25 cellular contexts compared by ENCODE assay signal in the genomic region with DNA sequence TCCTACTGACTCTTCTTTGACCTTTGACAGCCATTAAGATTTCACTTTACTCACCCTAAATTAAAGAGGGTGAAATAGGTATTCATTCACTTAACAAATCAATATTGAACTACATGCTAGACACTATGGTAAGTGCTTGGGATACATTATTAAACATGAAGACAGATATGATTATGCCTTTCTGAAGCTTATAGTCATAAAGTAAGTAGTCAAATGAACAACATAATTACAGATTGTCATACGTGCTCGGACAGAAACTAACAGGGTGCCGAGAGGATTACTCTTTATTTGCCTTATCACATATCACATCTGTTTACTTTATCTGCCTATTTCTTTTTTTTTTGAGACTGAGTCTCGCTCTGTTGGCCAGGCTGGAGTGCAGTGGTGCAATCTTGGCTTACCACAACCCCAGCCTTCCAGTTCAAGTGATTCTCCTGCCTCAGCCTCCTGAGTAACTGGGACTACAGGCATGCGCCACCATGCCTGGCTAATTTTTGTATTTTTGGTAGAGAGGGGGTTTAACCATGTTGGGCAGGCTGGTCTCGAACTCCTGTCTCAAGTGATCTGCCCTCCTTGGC.
"Had no signal": no experiment of that assay in that cellular context is flagged by ENCODE, and none has a peak within 500 bp of the region (broad histone marks: within the 10 kb centered on the region; RNA-seq: fewer than 3 reads in every experiment).

No MANE protein-coding gene starts in this region.

- H3K27me3 ChIP-seq: ascending aorta, breast epithelium, cardiac muscle cell, dorsolateral prefrontal cortex had no signal

- H3K36me3 ChIP-seq: ascending aorta, breast epithelium, cardiac muscle cell had no signal

- H3K27ac Mint-ChIP-seq: activated CD4-positive, alpha-beta memory T cell treated with anti-CD3 and anti-CD28 coated beads, Interleukin-2, amount 10 ng/mL, durations not matched to agents 7 days and 5 days; activated CD4-positive, alpha-beta T cell treated with anti-CD3 and anti-CD28 coated beads, Interleukin-2, amount 10 ng/mL, durations not matched to agents 24 days and 14 days; activated naive CD4-positive, alpha-beta T cell treated with anti-CD3 and anti-CD28 coated beads, Interleukin-2, amount 50 U/mL, for 24 hours; activated naive CD8-positive, alpha-beta T cell treated with anti-CD3 and anti-CD28 coated beads for 36 hours; activated T-helper 2 cell treated with anti-CD3 and anti-CD28 coated beads, Interferon-gamma antibody, Interleukin-2, Interleukin-4, amounts not matched to agents 10 μg/mL and 5 μg/mL and 100 μg/mL, durations not matched to agents 14 hours and 24 hours and 36 hours; dendritic cell treated with granulocyte-macrophage colony-stimulating factor and Interleukin-4, amounts not matched to agents 40 ng/mL and 50 ng/mL, for 4 days; endodermal cell had no signal

- DNase-seq: activated CD4-positive, alpha-beta memory T cell treated with anti-CD3 and anti-CD28 coated beads, Interleukin-2, amount 10 ng/mL, durations not matched to agents 7 days and 5 days; activated CD4-positive, alpha-beta T cell treated with anti-CD3 and anti-CD28 coated beads, Interleukin-2, amount 10 ng/mL, durations not matched to agents 24 days and 14 days; activated CD4-positive, alpha-beta T cell treated with anti-CD3 and anti-CD28 coated beads, Interleukin-2, amount 50 U/mL, for 4 hours; activated CD4-positive, CD25-positive, alpha-beta regulatory T cell; activated CD8-positive, alpha-beta memory T cell treated with anti-CD3 and anti-CD28 coated beads, Interleukin-2, amount 50 U/mL, for 48 hours; activated effector memory CD4-positive, alpha-beta T cell treated with anti-CD3 and anti-CD28 coated beads, Interleukin-2, amount 50 U/mL, for 16 hours; activated naive CD4-positive, alpha-beta T cell treated with anti-CD3 and anti-CD28 coated beads for 36 hours; activated naive CD8-positive, alpha-beta T cell treated with anti-CD3 and anti-CD28 coated beads for 36 hours; activated T-cell treated with anti-CD3 and anti-CD28 coated beads for 4 hours; central memory CD4-positive, alpha-beta T cell; cerebellar nuclear complex; dorsolateral prefrontal cortex; effector memory CD4-positive, alpha-beta T cell; endodermal cell; foreskin fibroblast; head of caudate nucleus; hippocampal formation had no signal

- H3K27ac ChIP-seq: ascending aorta, breast epithelium, cardiac muscle cell, coronary artery, dorsolateral prefrontal cortex had no signal

- H3K4me1 ChIP-seq: breast epithelium had no signal

- H3K27me3 Mint-ChIP-seq: activated naive CD4-positive, alpha-beta T cell treated with anti-CD3 and anti-CD28 coated beads, Interleukin-2, amount 50 U/mL, for 24 hours; activated naive CD8-positive, alpha-beta T cell treated with anti-CD3 and anti-CD28 coated beads for 36 hours; dendritic cell treated with granulocyte-macrophage colony-stimulating factor and Interleukin-4, amounts not matched to agents 40 ng/mL and 50 ng/mL, for 4 days had no signal

- H3K9me3 Mint-ChIP-seq: activated CD4-positive, alpha-beta memory T cell treated with anti-CD3 and anti-CD28 coated beads, Interleukin-2, amount 10 ng/mL, durations not matched to agents 7 days and 5 days; activated naive CD4-positive, alpha-beta T cell treated with anti-CD3 and anti-CD28 coated beads for 36 hours; activated naive CD4-positive, alpha-beta T cell treated with anti-CD3 and anti-CD28 coated beads, Interleukin-2, amount 50 U/mL, for 24 hours; activated naive CD8-positive, alpha-beta T cell treated with anti-CD3 and anti-CD28 coated beads for 36 hours; activated T-helper 2 cell treated with anti-CD3 and anti-CD28 coated beads, Interferon-gamma antibody, Interleukin-2, Interleukin-4, amounts not matched to agents 10 μg/mL and 5 μg/mL and 100 μg/mL, durations not matched to agents 14 hours and 24 hours and 36 hours; dendritic cell treated with granulocyte-macrophage colony-stimulating factor and Interleukin-4, amounts not matched to agents 40 ng/mL and 50 ng/mL, for 4 days; endodermal cell had no signal

- H3K4me3 ChIP-seq: ascending aorta, breast epithelium, cardiac muscle cell, coronary artery, dorsolateral prefrontal cortex had no signal

- ATAC-seq: esophagus mucosa had no signal

- H3K9me3 ChIP-seq: ascending aorta, breast epithelium had no signal

- H3K4me3 Mint-ChIP-seq: activated CD4-positive, alpha-beta memory T cell treated with anti-CD3 and anti-CD28 coated beads, Interleukin-2, amount 10 ng/mL, durations not matched to agents 7 days and 5 days; activated CD4-positive, alpha-beta T cell treated with anti-CD3 and anti-CD28 coated beads, Interleukin-2, amount 10 ng/mL, durations not matched to agents 24 days and 14 days; activated naive CD4-positive, alpha-beta T cell treated with anti-CD3 and anti-CD28 coated beads for 36 hours; activated naive CD4-positive, alpha-beta T cell treated with anti-CD3 and anti-CD28 coated beads, Interleukin-2, amount 50 U/mL, for 24 hours; activated naive CD8-positive, alpha-beta T cell treated with anti-CD3 and anti-CD28 coated beads for 36 hours; dendritic cell treated with granulocyte-macrophage colony-stimulating factor and Interleukin-4, amounts not matched to agents 40 ng/mL and 50 ng/mL, for 4 days; endodermal cell had no signal
